ENCODE assay signal across 11 cellular contexts in genomic region chr15:101110681-101111569, GRCh38.
"Had no signal": no experiment of that assay in that cellular context is flagged by ENCODE, and none has a peak within 500 bp of the region (broad histone marks: within the 10 kb centered on the region; RNA-seq: fewer than 3 reads in every experiment).

No MANE protein-coding gene starts in this region.

- H3K36me3 ChIP-seq: breast epithelium, esophagus muscularis mucosa, tibial artery had no signal

- H3K27me3 ChIP-seq: breast epithelium, tibial artery had no signal

- H3K9me3 ChIP-seq: breast epithelium, esophagus muscularis mucosa, tibial artery had no signal

- DNase-seq: activated CD4-positive, alpha-beta T cell treated with anti-CD3 and anti-CD28 coated beads for 1 hour; activated CD4-positive, alpha-beta T cell treated with anti-CD3 and anti-CD28 coated beads, Interleukin-2, amount 50 U/mL, for 48 hours; activated gamma-delta T cell treated with Interleukin-2 at 50 U/mL for 16 hours; activated naive CD8-positive, alpha-beta T cell treated with anti-CD3 and anti-CD28 coated beads, Interleukin-2, amount 10 ng/mL, durations not matched to agents 7 days and 5 days; activated T-cell treated with anti-CD3 and anti-CD28 coated beads, Interleukin-2, amount 50 U/mL, for 48 hours; T1000 had no signal

- H3K4me3 ChIP-seq: breast epithelium, esophagus muscularis mucosa, tibial artery had no signal

- H3K27ac ChIP-seq: esophagus muscularis mucosa, tibial artery had no signal

- H3K4me1 ChIP-seq: tibial artery had no signal

- ATAC-seq: left lobe of liver; naive thymus-derived CD8-positive, alpha-beta T cell had no signal
